ENCODE assay signal across 8 cellular contexts in the genomic region with DNA sequence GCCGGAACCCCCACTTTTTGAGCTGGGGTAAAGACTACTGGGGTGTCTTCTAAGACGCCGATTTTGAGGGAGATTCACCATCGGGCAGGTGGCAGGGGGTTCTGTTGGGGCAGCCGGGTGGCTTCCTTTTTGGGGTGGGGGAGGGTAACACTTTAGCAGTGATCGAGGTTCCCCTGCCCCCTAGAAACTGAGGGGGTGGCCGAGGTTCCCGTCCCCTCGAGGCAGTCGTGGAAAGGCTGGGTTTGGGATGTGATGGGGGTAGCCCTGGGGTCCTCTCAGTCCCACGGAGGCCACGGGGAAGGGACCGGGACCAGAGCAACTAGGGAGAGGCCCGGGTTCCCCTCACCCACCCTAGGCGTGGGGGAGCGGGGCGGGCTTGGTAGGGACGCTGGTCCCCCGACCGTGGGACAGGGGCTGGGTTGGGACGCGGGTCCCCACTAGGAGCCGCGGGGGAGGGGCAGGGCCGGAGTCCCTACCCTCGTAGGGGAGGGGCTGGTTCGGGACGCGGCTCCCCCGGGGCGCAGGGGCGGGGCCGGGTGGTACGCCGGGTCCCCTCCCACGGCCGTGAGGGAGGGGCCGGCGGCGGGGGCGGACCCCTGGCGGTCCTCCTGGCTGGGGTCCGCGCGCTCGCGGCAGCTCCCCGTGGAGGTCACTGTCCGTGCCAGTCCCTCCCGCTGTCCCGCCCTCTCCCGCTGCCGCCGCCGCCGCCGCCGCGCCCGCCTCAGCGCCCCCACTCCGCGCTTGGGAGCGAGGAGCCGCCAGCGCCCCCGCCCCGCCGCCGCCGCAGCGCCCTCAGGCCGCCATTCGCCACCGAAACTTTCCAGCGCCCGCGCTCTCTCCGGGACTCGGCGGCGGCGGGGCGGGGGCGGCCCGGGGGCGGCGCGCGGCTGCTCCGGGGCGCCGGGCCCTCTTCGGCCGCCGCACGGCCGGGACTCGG. TPM values are rescaled to one million over a fixed set of nuclear protein-coding genes. Genes with fewer than 3 reads are reported as not detected.
DNase-seq lines count a peak whose midpoint lies in the region; ATAC-seq and TF ChIP-seq lines count a peak whose summit lies in the region.

TSS of gene TBL1X (plus strand) at position 624 of the 937 bp plus-strand sequence. CDS start 188,529 bp downstream, outside the sequence.

- H3K4me3 Mint-ChIP-seq in HFFc6, result peak within 1 kb of the TSS; percentile 63

- no peaks in the 10 kb centered on the region for H3K36me3 ChIP-seq in GM06990 (ENCODE audit: control insufficient read depth, insufficient read depth, low read length)
- H3K36me3 ChIP-seq in mucosa of descending colon (ENCODE audit: low read depth), result no peaks in the 10 kb centered on the region
- H3K36me3 ChIP-seq in stomach smooth muscle (ENCODE audit: control insufficient read depth in 2 of 2, insufficient read depth in 2 of 2, low read length in 2 of 2), result no peaks in the 10 kb centered on the region

- TF ChIP-seq CTCF in GM06990 (IDR thresholded peaks at IDR 0.05; ENCODE audit: insufficient read depth, low read length, poor library complexity, severe bottlenecking), result no peak
- TF ChIP-seq CTCF in HFFc6 (IDR thresholded peaks at IDR 0.05), result no peak
- no peak for TF ChIP-seq CTCF in epithelial cell of esophagus (IDR thresholded peaks at IDR 0.05; ENCODE audit: insufficient read depth, low read depth, low read length, missing control alignments)
- TF ChIP-seq CTCF in mucosa of descending colon (IDR thresholded peaks at IDR 0.05), result no peak

- H3K9ac ChIP-seq in stomach smooth muscle (ENCODE audit: low read length in 2 of 2), result peak within 1 kb of the TSS; percentile 59 to 62

- no peaks in the 10 kb centered on the region for H3K9me3 Mint-ChIP-seq in HFFc6

- H3K27me3 ChIP-seq in GM06990 (replicated peaks; ENCODE audit: control insufficient read depth, insufficient read depth, low read length) (no peaks in the 10 kb centered on the region), stomach smooth muscle (ENCODE audit: control insufficient read depth in 1 of 2, insufficient read depth in 2 of 2, low read length in 2 of 2) (peaks cover 0 to 3% of the 10 kb centered on the region in 2 donors)

- peak within 1 kb of the TSS; percentile 87 for H3K27ac Mint-ChIP-seq in HFFc6

- H3K4me1 Mint-ChIP-seq in HFFc6 (ENCODE audit: low read depth), result peaks cover 33% of the 10 kb centered on the region

- no peaks in the 10 kb centered on the region; the same call in 1 of the 2 replicates for H3K27me3 Mint-ChIP-seq in HFFc6 (ENCODE audit: insufficient read depth)

- H3K4me3 ChIP-seq in GM06990 (replicated peaks; ENCODE audit: low read depth, low read length) (peak within 1 kb of the TSS; percentile 64), epithelial cell of esophagus (ENCODE audit: low read length) (peak within 1 kb of the TSS; percentile 53), mucosa of descending colon (peak within 1 kb of the TSS; percentile 28), stomach smooth muscle (ENCODE audit: low read length in 2 of 2) (peak within 1 kb of the TSS; percentile 49 to 69)

- H3K4me1 ChIP-seq in mucosa of descending colon (ENCODE audit: low read depth), result no peaks in the 10 kb centered on the region
- H3K4me1 ChIP-seq in stomach smooth muscle (ENCODE audit: control insufficient read depth, insufficient read depth, low read length), result peaks cover 19% of the 10 kb centered on the region

- intact Hi-C loops in mucosa of descending colon (cut with DNase I, micrococcal nuclease), result no loop called here

- peak within 1 kb of the TSS; percentile 60 for H3K27ac ChIP-seq in stomach smooth muscle (ENCODE audit: low read length)

- peaks cover 8% of the 10 kb centered on the region; the same call in 1 of the 2 replicates for H3K36me3 Mint-ChIP-seq in HFFc6 (ENCODE audit: low read depth)

- ATAC-seq in mucosa of descending colon, result peak; percentile 32

- DNase-seq in GM06990 (ENCODE audit: extremely low read depth, insufficient read length) (peak; percentile 63), HFFc6 (peak; percentile 8), NCI-H460 (ENCODE audit: extremely low read depth, low read depth) (peak; percentile 64), epithelial cell of esophagus (ENCODE audit: low read depth) (peak; percentile 26), mucosa of descending colon (peak; percentile 43 to 72 (median 68)), NCI-H524 treated with DMSO at 0.1 percent for 48 hours (lab: John Stamatoyannopoulos, UW) (no peak)
- peak; percentile 70 for DNase-seq in activated CD8-positive, alpha-beta memory T cell treated with anti-CD3 and anti-CD28 coated beads, Interleukin-2, amount 50 U/mL, for 48 hours

- no peaks in the 10 kb centered on the region for H3K9me3 ChIP-seq in mucosa of descending colon
- no peaks in the 10 kb centered on the region for H3K9me3 ChIP-seq in stomach smooth muscle (ENCODE audit: control insufficient read depth in 2 of 2, low read length in 2 of 2)

RNA-seq across cellular contexts. Expression of gene TBL1X, which starts in this region (rescaled TPM):
- total RNA-seq in HFFc6 (2021; fragmentation: NEBNext Ultra II Directional; extraction: Animal tissue kit (Norgen Biotek cat#: 25700)), result 10 to 100 TPM; 34.4 to 53.2 (median 44.9) TPM
- total RNA-seq in NCI-H460 (2014; rRNA removed; shearing (Covaris generic)), result 35.5 and 41.8 TPM in 2 replicates
- polyA plus RNA-seq in NCI-H460 (2014; cell fraction: nucleus; rRNA removed), result 10.6 and 16.2 TPM in 2 replicates
- 10 to 100 TPM; 12.1 to 26.6 (median 16.3) TPM for total RNA-seq in mucosa of descending colon
